ENCODE assay signal across 13 cellular contexts in genomic region chr5:143693691-143694252, GRCh38.
DNase-seq lines count a peak whose midpoint lies in the region; ATAC-seq, FAIRE-seq and TF ChIP-seq lines count a peak whose summit lies in the region.
"Had no signal": no experiment of that assay in that cellular context is flagged by ENCODE, and none has a peak within 500 bp of the region (broad histone marks: within the 10 kb centered on the region; RNA-seq: fewer than 3 reads in every experiment).

No MANE protein-coding gene starts in this region.

- TF ChIP-seq CTCF in GM13976 (IDR thresholded peaks at IDR 0.05; ENCODE audit: borderline replicate concordance, control extremely low read depth, extremely low read depth, insufficient read depth, missing control alignments) = no peak

- peak; percentile 92 for ATAC-seq in GM19452 (IDR thresholded peaks at IDR 0.05; ENCODE audit: unreplicated experiment)
- ATAC-seq in HG03139 (IDR thresholded peaks at IDR 0.05; ENCODE audit: unreplicated experiment) = peak; percentile 65

- peak; percentile 27 for DNase-seq in GM13976 (ENCODE audit: low spot score)
- DNase-seq in HuH-7 (ENCODE audit: low spot score) = no peak
- DNase-seq in AML-193 (lab: John Stamatoyannopoulos, UW) = no peak
- no peak for DNase-seq in NAMALWA (ENCODE audit: low spot score)
- DNase-seq in urothelium cell line (ENCODE audit: low spot score) = no peak
- DNase-seq: COR-L47; naive B cell; stimulated activated CD4-positive, alpha-beta T cell treated with anti-CD3 and anti-CD28 coated beads, Interleukin-4, amount 100 ng/mL, for 1 hour; trophoblast cell; WERI-Rb-1 had no signal

- in situ Hi-C loops in GM13976 (cut with MboI; ENCODE audit: low sequenced_read_pairs, unreplicated experiment) = no loop called here

- FAIRE-seq in endometrium (lab: Jason Lieb, UNC) = peak; percentile 83
- FAIRE-seq in urothelium cell line (lab: Jason Lieb, UNC) = no peak
